In genomic region chr15:64456634-64457108, GRCh38 we compare ENCODE assay signal across 9 cellular contexts. TPM values are rescaled to one million over a fixed set of nuclear protein-coding genes. Genes with fewer than 3 reads are reported as not detected.
DNase-seq lines count a peak whose midpoint lies in the region; ATAC-seq and TF ChIP-seq lines count a peak whose summit lies in the region.
"Had no signal": no experiment of that assay in that cellular context is flagged by ENCODE, and none has a peak within 500 bp of the region (broad histone marks: within the 10 kb centered on the region; RNA-seq: fewer than 3 reads in every experiment).

No MANE protein-coding gene starts in this region.

- intact Hi-C loops in spleen (cut with DNase I; ENCODE audit: low total_unique reads): no loop called here

- no peaks in the 10 kb centered on the region for H3K36me3 ChIP-seq in SK-N-MC (ENCODE audit: insufficient read depth, low read length)
- peaks cover 0 to 31% (median 0%) of the 10 kb centered on the region in 6 donors for H3K36me3 ChIP-seq in spleen

- no peaks in the 10 kb centered on the region for H3K9me3 ChIP-seq in SK-N-MC (ENCODE audit: low read depth, low read length)
- H3K9me3 ChIP-seq in spleen: no peaks in the 10 kb centered on the region

- H3K4me1 ChIP-seq in spleen: peaks cover 8 to 70% (median 46%) of the 10 kb centered on the region in 6 donors

- TF ChIP-seq CTCF in HL-60 (IDR thresholded peaks at IDR 0.05; ENCODE audit: insufficient read depth, low read length): no peak
- TF ChIP-seq CTCF in fibroblast of the aortic adventitia (IDR thresholded peaks at IDR 0.05; ENCODE audit: insufficient read depth, low read length): no peak
- TF ChIP-seq CTCF in spleen (IDR thresholded peaks at IDR 0.05 in 8 of 11, conservative IDR thresholded peaks at IDR 0.05 in 3 of 11): no peak

- 16 to 62% (median 48%) methylated on average over 1 of the region's 1 CpG for WGBS in spleen, 5 donors

- H3K4me3 ChIP-seq in HL-60 (replicated peaks; ENCODE audit: insufficient read depth, low read length): no peak overlapping the region
- peak overlapping the region; percentile 63 for H3K4me3 ChIP-seq in SK-N-MC
- H3K4me3 ChIP-seq in fibroblast of the aortic adventitia (ENCODE audit: low read depth, low read length): no peak overlapping the region
- no peak overlapping the region for H3K4me3 ChIP-seq in spleen

- H3K27me3 ChIP-seq in HL-60 (ENCODE audit: insufficient read depth, poor library complexity, severe bottlenecking): no peaks in the 10 kb centered on the region
- H3K27me3 ChIP-seq in spleen (replicated peaks in 1 of 7): no peaks in the 10 kb centered on the region

- TF ChIP-seq POLR2A in spleen (IDR thresholded peaks at IDR 0.05): no peak

- no peak for ATAC-seq in HG03520 (IDR thresholded peaks at IDR 0.05; ENCODE audit: unreplicated experiment)

- DNase-seq in HL-60 (ENCODE audit: low read depth in 1 of 2, low spot score in 1 of 2): peak in 1 of 2 experiments; percentile 57
- DNase-seq in SK-N-MC (ENCODE audit: low read depth, low spot score): no peak
- peak; percentile 31 for DNase-seq in fibroblast of the aortic adventitia (ENCODE audit: low read depth)
- no peak for DNase-seq in spleen
- no peak for DNase-seq in HUDEP-2 (lab: John Stamatoyannopoulos, UW; ENCODE audit: unreplicated experiment in 76 of 76)
- DNase-seq in NCI-H1417 treated with DMSO at 0.1 percent for 48 hours (lab: John Stamatoyannopoulos, UW): no peak
- DNase-seq: NCI-H446 treated with DMSO at 0.1 percent for 48 hours; stimulated activated CD8-positive, alpha-beta memory T cell treated with anti-CD3 and anti-CD28 coated beads, Interleukin-4, amount 100 ng/mL, for 48 hours had no signal

- H3K9ac ChIP-seq in SK-N-MC (ENCODE audit: insufficient read length): no peak overlapping the region

- H3K27ac ChIP-seq in HL-60 (replicated peaks): peak overlapping the region; percentile 71
- peak overlapping the region; percentile 77 for H3K27ac ChIP-seq in SK-N-MC
- H3K27ac ChIP-seq in spleen: peak overlapping the region in 6 of 8 donors; percentile 18 to 64 (median 52)

RNA-seq across cellular contexts. Expression of gene ZNF609, which starts 3.7 kb away (rescaled TPM):
- total RNA-seq in fibroblast of the aortic adventitia (ENCODE audit: low replicate concordance): 19.3 and 38.8 TPM in 2 replicates
- total RNA-seq in spleen: 10 to 100 TPM; 35.8 to 55.7 (median 43.9) TPM
- polyA plus RNA-seq in spleen: 1 to 10 TPM; 2.4 to 6.9 (median 2.9) TPM
